In the genomic region with DNA sequence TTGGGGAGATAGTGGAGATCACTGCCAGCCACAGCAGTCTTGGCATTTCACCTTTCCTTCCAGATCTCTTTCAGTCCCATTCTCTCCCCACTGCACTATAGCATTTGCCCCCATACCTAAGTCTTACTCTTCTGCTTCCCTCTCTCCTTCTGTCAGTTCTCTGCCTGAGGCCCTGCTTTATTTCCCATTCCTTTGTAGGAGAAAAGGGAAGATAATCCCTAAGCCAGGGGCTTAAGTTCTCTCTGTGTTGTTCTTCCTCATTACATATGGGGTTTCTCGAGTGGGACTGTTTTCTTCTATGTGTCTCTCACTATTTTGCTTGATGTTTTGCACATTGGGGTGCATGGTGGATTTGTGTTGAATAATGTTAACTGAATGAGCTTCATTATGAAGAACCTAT, we compare ENCODE assay signal across 8 cellular contexts. TPM values are rescaled to one million over a fixed set of nuclear protein-coding genes. Genes with fewer than 3 reads are reported as not detected.
A peak's percentile ranks its signal among the peaks of the same experiment; 100 is the strongest.
DNase-seq lines count a peak whose midpoint lies in the region; ATAC-seq, FAIRE-seq and TF ChIP-seq lines count a peak whose summit lies in the region.

No MANE protein-coding gene starts in this region.

- CTCF ChIA-PET in activated CD8-positive, alpha-beta memory T cell treated with anti-CD3 and anti-CD28 coated beads, Interleukin-2, amount 10 ng/mL, durations not matched to agents 7 days and 5 days (lab: Charles Lee), result interaction anchor here (0.8 to 1.2 kb wide), 3 partner anchors 9 to 152 kb away, joined by 3 to 4 read pairs (median 3); a partner anchor contains a TSS
- CTCF ChIA-PET in activated B cell treated with CpG ODN at 0.5 μM for 24 hours (lab: Charles Lee), result interaction anchor here (1.2 kb wide), 1 partner anchor 15 kb away, joined by 4 read pairs; no protein-coding TSS in a partner anchor

- TF ChIP-seq CTCF in activated B cell treated with CpG ODN at 0.5 μM for 24 hours (IDR thresholded peaks at IDR 0.05), result no peak

- no peaks in the 10 kb centered on the region for H3K9me3 ChIP-seq in stomach smooth muscle (ENCODE audit: control insufficient read depth in 2 of 2, low read length in 2 of 2)

- ATAC-seq in activated CD8-positive, alpha-beta memory T cell treated with anti-CD3 and anti-CD28 coated beads, Interleukin-2, amount 10 ng/mL, durations not matched to agents 7 days and 5 days, result no peak
- ATAC-seq in activated B cell treated with CpG ODN at 0.5 μM for 24 hours (ENCODE audit: low read depth) (no peak), HG03565 (IDR thresholded peaks at IDR 0.05; ENCODE audit: unreplicated experiment) (no peak), HG03432 (IDR thresholded peaks at IDR 0.05; ENCODE audit: unreplicated experiment) (no peak)

- H3K27ac Mint-ChIP-seq in activated CD8-positive, alpha-beta memory T cell treated with anti-CD3 and anti-CD28 coated beads, Interleukin-2, amount 10 ng/mL, durations not matched to agents 7 days and 5 days, result no peak overlapping the region
- H3K27ac Mint-ChIP-seq in activated B cell treated with CpG ODN at 0.5 μM for 24 hours (peak overlapping the region; percentile 89), immature natural killer cell (peak overlapping the region; percentile 92 to 100 (median 98))

- POLR2A ChIA-PET in activated B cell treated with CpG ODN at 0.5 μM for 24 hours (lab: Charles Lee), result interaction anchor here (4.4 kb wide), 1 partner anchor 154 kb away, joined by 43 read pairs; a partner anchor contains a TSS

- peaks cover 53% of the 10 kb centered on the region for H3K4me1 Mint-ChIP-seq in activated CD8-positive, alpha-beta memory T cell treated with anti-CD3 and anti-CD28 coated beads, Interleukin-2, amount 10 ng/mL, durations not matched to agents 7 days and 5 days
- H3K4me1 Mint-ChIP-seq in activated B cell treated with CpG ODN at 0.5 μM for 24 hours, result peaks cover 64% of the 10 kb centered on the region
- H3K4me1 Mint-ChIP-seq in immature natural killer cell, result peaks cover 67 to 72% of the 10 kb centered on the region in 2 donors

- H3K4me1 ChIP-seq in stomach smooth muscle (ENCODE audit: control insufficient read depth, insufficient read depth, low read length), result peaks cover 76% of the 10 kb centered on the region

- no peaks in the 10 kb centered on the region for H3K27me3 ChIP-seq in stomach smooth muscle (ENCODE audit: control insufficient read depth in 1 of 2, insufficient read depth in 2 of 2, low read length in 2 of 2)

- peak overlapping the region in 1 of 2 donors; percentile 98 for H3K9ac ChIP-seq in stomach smooth muscle (ENCODE audit: low read length in 2 of 2)

- no peaks in the 10 kb centered on the region for H3K36me3 Mint-ChIP-seq in activated CD8-positive, alpha-beta memory T cell treated with anti-CD3 and anti-CD28 coated beads, Interleukin-2, amount 10 ng/mL, durations not matched to agents 7 days and 5 days
- H3K36me3 Mint-ChIP-seq in activated B cell treated with CpG ODN at 0.5 μM for 24 hours (ENCODE audit: low read depth) (peaks cover 23% of the 10 kb centered on the region), immature natural killer cell (no peaks in the 10 kb centered on the region)

- H3K27ac ChIP-seq in stomach smooth muscle (ENCODE audit: low read length), result peak overlapping the region; percentile 92

- intact Hi-C loops in activated B cell treated with CpG ODN at 0.5 μM for 24 hours (cut with micrococcal nuclease), result loop anchor here (2.0 kb wide), 1 partner anchor 826 kb away; a partner anchor contains a TSS

- DNase-seq in activated CD8-positive, alpha-beta memory T cell treated with anti-CD3 and anti-CD28 coated beads, Interleukin-2, amount 10 ng/mL, durations not matched to agents 7 days and 5 days, result no peak
- DNase-seq in activated CD8-positive, alpha-beta memory T cell treated with anti-CD3 and anti-CD28 coated beads for 24 hours, result no peak
- no peak for DNase-seq in activated B cell treated with CpG ODN at 0.5 μM for 24 hours
- no peak for DNase-seq in immature natural killer cell
- no peak for DNase-seq in urothelium cell line (ENCODE audit: low spot score)

- H3K4me3 Mint-ChIP-seq in activated CD8-positive, alpha-beta memory T cell treated with anti-CD3 and anti-CD28 coated beads, Interleukin-2, amount 10 ng/mL, durations not matched to agents 7 days and 5 days, result peak overlapping the region; percentile 80
- H3K4me3 Mint-ChIP-seq in activated B cell treated with CpG ODN at 0.5 μM for 24 hours (peak overlapping the region; percentile 98), immature natural killer cell (peak overlapping the region; percentile 58 to 100 (median 99))

- no peak overlapping the region for H3K4me3 ChIP-seq in stomach smooth muscle (ENCODE audit: low read length in 2 of 2)

- no peak for FAIRE-seq in urothelium cell line (lab: Jason Lieb, UNC)

- no peaks in the 10 kb centered on the region for H3K9me3 Mint-ChIP-seq in activated CD8-positive, alpha-beta memory T cell treated with anti-CD3 and anti-CD28 coated beads, Interleukin-2, amount 10 ng/mL, durations not matched to agents 7 days and 5 days (ENCODE audit: low read depth)
- H3K9me3 Mint-ChIP-seq in activated B cell treated with CpG ODN at 0.5 μM for 24 hours (no peaks in the 10 kb centered on the region), immature natural killer cell (no peaks in the 10 kb centered on the region)

- H3K27me3 Mint-ChIP-seq in activated CD8-positive, alpha-beta memory T cell treated with anti-CD3 and anti-CD28 coated beads, Interleukin-2, amount 10 ng/mL, durations not matched to agents 7 days and 5 days, result no peaks in the 10 kb centered on the region
- no peaks in the 10 kb centered on the region for H3K27me3 Mint-ChIP-seq in activated B cell treated with CpG ODN at 0.5 μM for 24 hours
- H3K27me3 Mint-ChIP-seq in immature natural killer cell (ENCODE audit: low read depth in 3 of 3), result peaks cover 39 to 69% (median 42%) of the 10 kb centered on the region in 3 donors

- H3K36me3 ChIP-seq in stomach smooth muscle (ENCODE audit: control insufficient read depth in 2 of 2, insufficient read depth in 2 of 2, low read length in 2 of 2), result peaks cover 3 to 10% of the 10 kb centered on the region in 2 donors

RNA-seq across cellular contexts. Expression of a gene that starts 6.4 kb away (rescaled TPM):
- 10 to 100 TPM; 15.5 to 31.9 TPM for total RNA-seq in activated CD8-positive, alpha-beta memory T cell treated with anti-CD3 and anti-CD28 coated beads, Interleukin-2, amount 10 ng/mL, durations not matched to agents 7 days and 5 days
- total RNA-seq in activated B cell treated with CpG ODN at 0.5 μM for 24 hours, result 70.8 and 72.5 TPM in 2 replicates
- polyA plus RNA-seq in immature natural killer cell, result under 1 TPM in 2 of 3 donors, not detected in 1; 0.03 to 0.40 TPM

RNA-seq across cellular contexts. Expression of a gene that starts 14.4 kb away (rescaled TPM):
- 1 to 10 TPM in 1 of 2 experiments, under 1 TPM in 1; 0.84 to 1.2 TPM for total RNA-seq in activated CD8-positive, alpha-beta memory T cell treated with anti-CD3 and anti-CD28 coated beads, Interleukin-2, amount 10 ng/mL, durations not matched to agents 7 days and 5 days
- total RNA-seq in activated B cell treated with CpG ODN at 0.5 μM for 24 hours, result 3.2 and 7.1 TPM in 2 replicates
- not detected for polyA plus RNA-seq in immature natural killer cell

RNA-seq across cellular contexts. Expression of a gene that starts 16.9 kb away (rescaled TPM):
- 10 to 100 TPM; 86.0 to 95.8 TPM for total RNA-seq in activated CD8-positive, alpha-beta memory T cell treated with anti-CD3 and anti-CD28 coated beads, Interleukin-2, amount 10 ng/mL, durations not matched to agents 7 days and 5 days
- 36.0 and 47.9 TPM in 2 replicates for total RNA-seq in activated B cell treated with CpG ODN at 0.5 μM for 24 hours
- polyA plus RNA-seq in immature natural killer cell, result 100 to 1,000 TPM; 131 to 346 (median 177) TPM

RNA-seq across cellular contexts. Expression of a gene that starts 17.4 kb away (rescaled TPM):
- 1 to 10 TPM; 6.4 to 8.2 TPM for total RNA-seq in activated CD8-positive, alpha-beta memory T cell treated with anti-CD3 and anti-CD28 coated beads, Interleukin-2, amount 10 ng/mL, durations not matched to agents 7 days and 5 days
- 5.4 and 6.1 TPM in 2 replicates for total RNA-seq in activated B cell treated with CpG ODN at 0.5 μM for 24 hours
- 1 to 10 TPM in 2 of 3 donors, not detected in 1; 2.9 to 3.7 TPM for polyA plus RNA-seq in immature natural killer cell

RNA-seq across cellular contexts. Expression of a gene that starts 48.1 kb away (rescaled TPM):
- 100 to 1,000 TPM; 139 to 147 TPM for total RNA-seq in activated CD8-positive, alpha-beta memory T cell treated with anti-CD3 and anti-CD28 coated beads, Interleukin-2, amount 10 ng/mL, durations not matched to agents 7 days and 5 days
- 103 and 109 TPM in 2 replicates for total RNA-seq in activated B cell treated with CpG ODN at 0.5 μM for 24 hours
- 10 to 100 TPM in 1 of 3 donors, 1 to 10 TPM in 1, under 1 TPM in 1; 0.72 to 19.6 (median 3.5) TPM for polyA plus RNA-seq in immature natural killer cell
